8 cellular contexts compared by ENCODE assay signal in the genomic region with DNA sequence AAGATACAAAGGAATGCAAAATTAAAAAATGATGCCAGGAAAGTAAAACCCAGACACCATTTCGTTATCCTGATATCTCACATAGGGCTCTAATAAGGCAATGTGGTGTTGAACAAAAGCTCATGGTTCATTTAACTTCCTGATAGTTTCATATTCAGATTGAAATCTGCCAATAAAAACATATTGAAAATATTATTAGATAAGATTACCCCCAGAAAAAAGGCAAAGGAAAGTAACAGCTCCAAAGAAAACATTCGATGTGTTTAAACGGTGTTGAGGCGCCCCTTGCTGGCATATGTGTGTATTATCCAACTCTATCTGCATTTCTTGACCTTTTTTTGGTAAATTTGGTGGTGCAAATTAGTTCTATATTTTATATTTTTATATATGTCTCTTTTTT.
DNase-seq lines count a peak whose midpoint lies in the region; ATAC-seq and TF ChIP-seq lines count a peak whose summit lies in the region.

No MANE protein-coding gene starts in this region.

- intact Hi-C loops in heart left ventricle (cut with DNase I) (loop anchor here (1.0 to 5.0 kb wide), 8 partner anchors 169 to 229 kb away; partner anchors contain the start of gene LRCH1 (in 1 of the 10)), sigmoid colon (cut with DNase I) (loop anchor here (1.0 to 10.0 kb wide), 3 partner anchors 64 to 228 kb away; no protein-coding TSS in a partner anchor)

- peaks cover 11% of the 10 kb centered on the region for H3K36me3 ChIP-seq in OCI-LY1 (ENCODE audit: insufficient read depth, low read length)
- H3K36me3 ChIP-seq in heart left ventricle = peaks cover 0 to 53% (median 39%) of the 10 kb centered on the region in 9 donors
- H3K36me3 ChIP-seq in sigmoid colon = peaks cover 7 to 38% (median 26%) of the 10 kb centered on the region in 4 donors

- no peaks in the 10 kb centered on the region for H3F3A ChIP-seq in OCI-LY1 (ENCODE audit: insufficient read depth, low read length)

- no peaks in the 10 kb centered on the region for H4K20me1 ChIP-seq in OCI-LY1 (ENCODE audit: insufficient read depth, low read length)

- no peak for TF ChIP-seq EP300 in sigmoid colon (IDR thresholded peaks at IDR 0.05)

- TF ChIP-seq POLR2A in heart left ventricle (IDR thresholded peaks at IDR 0.05) (no peak), sigmoid colon (IDR thresholded peaks at IDR 0.05) (no peak)

- ATAC-seq in heart left ventricle = peak in 3 of 4 donors; percentile 39 to 68 (median 68)
- no peak for ATAC-seq in GM21423 (IDR thresholded peaks at IDR 0.05; ENCODE audit: unreplicated experiment)

- H3K4me1 ChIP-seq in OCI-LY1 (ENCODE audit: insufficient read depth, low read length, severe bottlenecking) (peaks cover 6% of the 10 kb centered on the region), heart left ventricle (peaks cover 0 to 7% (median 2%) of the 10 kb centered on the region in 12 donors), sigmoid colon (peaks cover 0 to 4% (median 2%) of the 10 kb centered on the region in 4 donors)

- peak; percentile 7 to 52 (median 30) for DNase-seq in stimulated activated naive CD4-positive, alpha-beta T cell (lab: John Stamatoyannopoulos, UW)
- no peak for DNase-seq in stimulated activated naive CD4-positive, alpha-beta T cell treated with Interleukin-2 at 50 U/mL for 16 hours (lab: John Stamatoyannopoulos, UW)
- DNase-seq in activated naive CD4-positive, alpha-beta T cell treated with Interleukin-2 at 50 U/mL for 16 hours = peak; percentile 33
- DNase-seq in heart left ventricle = peak in 4 of 5 donors; percentile 32 to 45 (median 36)
- no peak for DNase-seq in sigmoid colon
- DNase-seq in HPDE6-E6E7 (ENCODE audit: extremely low spot score) = no peak

- no peaks in the 10 kb centered on the region for H3K9me2 ChIP-seq in OCI-LY1 (ENCODE audit: low read depth, low read length)

- no peak overlapping the region for H3K4me2 ChIP-seq in OCI-LY1 (ENCODE audit: low read length)

- no peak overlapping the region for H3K9ac ChIP-seq in OCI-LY1 (ENCODE audit: low read length)

- WGBS in heart left ventricle, 4 donors = 21 to 22% (median 21%) methylated on average over 4 of the region's 4 CpGs
- 30 to 36% methylated on average over 4 of the region's 4 CpGs for WGBS in sigmoid colon, 2 donors

- H3K4me3 ChIP-seq in OCI-LY1 (ENCODE audit: low read depth, low read length, poor library complexity, severe bottlenecking) = no peak overlapping the region
- no peak overlapping the region for H3K4me3 ChIP-seq in heart left ventricle
- no peak overlapping the region for H3K4me3 ChIP-seq in sigmoid colon

- H3K27ac ChIP-seq in OCI-LY1 (ENCODE audit: low read depth, low read length, poor library complexity, severe bottlenecking) (no peak overlapping the region), heart left ventricle (no peak overlapping the region), sigmoid colon (no peak overlapping the region)

- H2AFZ ChIP-seq in OCI-LY1 (ENCODE audit: low read length) = no peak overlapping the region

- H3K79me2 ChIP-seq in OCI-LY1 (ENCODE audit: insufficient read depth, low read length) = no peaks in the 10 kb centered on the region

- no peaks in the 10 kb centered on the region for H3K9me3 ChIP-seq in OCI-LY1 (ENCODE audit: low read length)
- no peaks in the 10 kb centered on the region for H3K9me3 ChIP-seq in heart left ventricle
- H3K9me3 ChIP-seq in sigmoid colon = no peaks in the 10 kb centered on the region

- no peaks in the 10 kb centered on the region for H3K27me3 ChIP-seq in OCI-LY1 (ENCODE audit: insufficient read depth, low read length)
- no peaks in the 10 kb centered on the region for H3K27me3 ChIP-seq in heart left ventricle
- H3K27me3 ChIP-seq in sigmoid colon = no peaks in the 10 kb centered on the region

- peak; percentile 71 for TF ChIP-seq CTCF in OCI-LY1 (IDR thresholded peaks at IDR 0.05; ENCODE audit: low read length)
- peak; percentile 48 to 83 (median 71) for TF ChIP-seq CTCF in heart left ventricle (IDR thresholded peaks at IDR 0.05)
- TF ChIP-seq CTCF in sigmoid colon (IDR thresholded peaks at IDR 0.05) = peak; percentile 56 to 83 (median 66)

Comparison
In these comparisons a context has a peak if more than half of its experiments do, and no peak if none do; other contexts are left out.
1. DNase-seq: peak in stimulated activated naive CD4-positive, alpha-beta T cell (6 of 6), activated naive CD4-positive, alpha-beta T cell treated with Interleukin-2 at 50 U/mL for 16 hours (single experiment) and heart left ventricle (4 of 5); none in stimulated activated naive CD4-positive, alpha-beta T cell treated with Interleukin-2 at 50 U/mL for 16 hours (single experiment), sigmoid colon (single experiment) and HPDE6-E6E7 (single experiment).
2. Peak in every context shown above with its lines, with median percentiles within 50 percentile points of each other: CTCF ChIP-seq.